In genomic region chr3:9201278-9201677, GRCh38 we compare ENCODE assay signal across 15 cellular contexts. TPM values are rescaled to one million over a fixed set of nuclear protein-coding genes. Genes with fewer than 3 reads are reported as not detected.
A peak's percentile ranks its signal among the peaks of the same experiment; 100 is the strongest.
DNase-seq lines count a peak whose midpoint lies in the region; ATAC-seq and TF ChIP-seq lines count a peak whose summit lies in the region.
"Had no signal": no experiment of that assay in that cellular context is flagged by ENCODE, and none has a peak within 500 bp of the region (broad histone marks: within the 10 kb centered on the region; RNA-seq: fewer than 3 reads in every experiment).

No MANE protein-coding gene starts in this region.

- H3K4me3 ChIP-seq in ectodermal cell (ENCODE audit: insufficient read depth, low read depth, low read length) (no peak overlapping the region), mucosa of descending colon (no peak overlapping the region), tibial nerve (no peak overlapping the region)
- H3K4me3 ChIP-seq: ascending aorta, pancreas had no signal

- 93 to 95% methylated on average over 6 of the region's 6 CpGs for WGBS in ectodermal cell, 2 experiments
- WGBS in tibial nerve, 2 donors, result 64 to 83% methylated on average over 6 of the region's 6 CpGs

- no peaks in the 10 kb centered on the region for H3K27me3 ChIP-seq in ectodermal cell (ENCODE audit: control insufficient read depth, insufficient read depth, low read length, poor library complexity, severe bottlenecking)
- H3K27me3 ChIP-seq in tibial nerve, result no peaks in the 10 kb centered on the region
- H3K27me3 ChIP-seq: ascending aorta, pancreas had no signal

- H3K9me3 ChIP-seq in ectodermal cell (ENCODE audit: control insufficient read depth, low read length), result no peaks in the 10 kb centered on the region
- H3K9me3 ChIP-seq in mucosa of descending colon, result no peaks in the 10 kb centered on the region
- no peaks in the 10 kb centered on the region for H3K9me3 ChIP-seq in tibial nerve
- H3K9me3 ChIP-seq: ascending aorta, pancreas had no signal

- TF ChIP-seq EP300 in tibial nerve (IDR thresholded peaks at IDR 0.05), result peak in 1 of 2 donors; percentile 53

- no peaks in the 10 kb centered on the region for H3K36me3 ChIP-seq in ectodermal cell (ENCODE audit: control insufficient read depth, insufficient read depth, low read length)
- no peaks in the 10 kb centered on the region for H3K36me3 ChIP-seq in mucosa of descending colon (ENCODE audit: low read depth)
- no peaks in the 10 kb centered on the region for H3K36me3 ChIP-seq in tibial nerve
- H3K36me3 ChIP-seq: ascending aorta, pancreas had no signal

- TF ChIP-seq CTCF in mucosa of descending colon (IDR thresholded peaks at IDR 0.05) (no peak), tibial nerve (IDR thresholded peaks at IDR 0.05) (peak in 1 of 5 experiments; percentile 7)

- ATAC-seq in mucosa of descending colon, result peak; percentile 40
- no peak for ATAC-seq in GM21786 (IDR thresholded peaks at IDR 0.05; ENCODE audit: unreplicated experiment)
- ATAC-seq: pancreas had no signal

- H3K27ac ChIP-seq in ectodermal cell (ENCODE audit: insufficient read depth, low read depth, low read length, poor library complexity, severe bottlenecking) (peak overlapping the region; percentile 48), tibial nerve (no peak overlapping the region)
- H3K27ac ChIP-seq: ascending aorta, pancreas had no signal

- intact Hi-C loops in mucosa of descending colon (cut with DNase I, micrococcal nuclease), result no loop called here

- DNase-seq in D341Med (ENCODE audit: low spot score), result peak; percentile 59
- DNase-seq in NCI-H2171 treated with DMSO at 0.1 percent for 48 hours (lab: John Stamatoyannopoulos, UW), result peak; percentile 76
- no peak for DNase-seq in mucosa of descending colon
- no peak for DNase-seq in hypothalamus (lab: John Stamatoyannopoulos, UW)
- no peak for DNase-seq in tibial nerve (ENCODE audit: low spot score in 2 of 2)
- DNase-seq in GM19238 (ENCODE audit: insufficient read length, low spot score), result no peak
- DNase-seq: dermis blood vessel endothelial cell; NCI-H748 treated with DMSO at 0.1 percent for 48 hours; pancreas; stimulated activated CD4-positive, alpha-beta T cell treated with anti-CD3 and anti-CD28 coated beads, Interleukin-4, amount 100 ng/mL, for 24 hours; stimulated activated CD8-positive, alpha-beta memory T cell treated with anti-CD3 and anti-CD28 coated beads, Interleukin-4, amount 100 ng/mL, for 48 hours; T-helper 1 cell had no signal

- peaks cover 77% of the 10 kb centered on the region for H3K4me1 ChIP-seq in ectodermal cell (ENCODE audit: control insufficient read depth, insufficient read depth, low read length)
- H3K4me1 ChIP-seq in mucosa of descending colon (ENCODE audit: low read depth), result no peaks in the 10 kb centered on the region
- H3K4me1 ChIP-seq in tibial nerve, result peaks cover 0 to 15% (median 0%) of the 10 kb centered on the region in 4 donors
- H3K4me1 ChIP-seq: ascending aorta, pancreas had no signal

- TF ChIP-seq POLR2A in tibial nerve (IDR thresholded peaks at IDR 0.05), result no peak

RNA-seq across cellular contexts. Expression of gene SRGAP3, which starts 48.2 kb away (rescaled TPM):
- polyA plus RNA-seq in ectodermal cell (2013, experiment 1 of 4), result 32.9 TPM
- polyA plus RNA-seq in ectodermal cell (2013, experiment 2 of 4), result 30.2 TPM
- 26.0 TPM for polyA plus RNA-seq in ectodermal cell (2013, experiment 3 of 4)
- 34.2 TPM for polyA plus RNA-seq in ectodermal cell (2013, experiment 4 of 4)
- 1 to 10 TPM; 6.4 to 9.0 (median 8.6) TPM for total RNA-seq in mucosa of descending colon
- 10 to 100 TPM; 11.7 to 18.0 (median 15.1) TPM for total RNA-seq in tibial nerve

Comparison
In these comparisons a context has a peak if more than half of its experiments do, and no peak if none do; other contexts are left out.
1. DNase-seq: peak in D341Med (single experiment) and NCI-H2171 treated with DMSO at 0.1 percent for 48 hours (single experiment); none in mucosa of descending colon (0 of 3), hypothalamus (0 of 51), tibial nerve (0 of 2) and GM19238 (single experiment).